17 cellular contexts compared by ENCODE assay signal in the genomic region with DNA sequence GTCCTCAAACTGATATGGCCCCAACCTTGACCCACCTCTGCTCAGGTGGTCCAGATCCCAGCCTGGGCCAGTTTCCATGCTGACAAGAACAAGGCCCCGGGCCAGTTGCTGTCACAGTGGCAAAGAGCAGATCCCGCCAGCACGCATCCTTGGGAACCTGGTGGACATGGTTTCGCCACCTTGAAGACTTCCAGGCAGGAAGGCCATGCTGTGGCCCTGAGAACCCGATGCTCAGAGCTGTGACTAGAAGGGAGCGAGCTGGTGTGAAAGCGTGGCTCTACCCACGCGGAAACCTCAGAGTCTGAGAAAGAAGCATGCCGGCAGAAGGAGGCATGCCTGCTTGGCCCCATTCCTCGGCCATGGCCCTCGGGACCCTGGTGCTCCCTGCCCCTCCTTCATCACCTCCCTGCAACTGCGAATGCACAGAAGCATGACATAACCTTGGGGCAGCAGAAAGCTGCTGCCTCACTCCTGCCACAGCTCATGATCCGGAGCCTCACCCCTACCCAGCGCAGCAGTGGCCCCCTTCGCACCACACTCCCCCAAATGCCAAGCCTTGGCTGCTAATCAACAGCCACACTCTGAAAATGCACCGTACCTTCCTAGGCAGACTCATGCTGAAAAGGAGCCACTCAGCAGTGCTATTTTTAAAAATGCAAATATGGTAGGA. TPM values are rescaled to one million over a fixed set of nuclear protein-coding genes. Genes with fewer than 3 reads are reported as not detected.
DNase-seq lines count a peak whose midpoint lies in the region; ATAC-seq and TF ChIP-seq lines count a peak whose summit lies in the region.
"Had no signal": no experiment of that assay in that cellular context is flagged by ENCODE, and none has a peak within 500 bp of the region (broad histone marks: within the 10 kb centered on the region; RNA-seq: fewer than 3 reads in every experiment).

No MANE protein-coding gene starts in this region.

- ATAC-seq in SK-N-SH treated with all-trans-retinoic acid at 6 μM for 48 hours (no peak), HG03439 (IDR thresholded peaks at IDR 0.05; ENCODE audit: unreplicated experiment) (no peak), GM18870 (IDR thresholded peaks at IDR 0.05; ENCODE audit: unreplicated experiment) (no peak)
- ATAC-seq: activated CD4-positive, alpha-beta T cell treated with anti-CD3 and anti-CD28 coated beads for 36 hours; activated T-cell treated with anti-CD3 and anti-CD28 coated beads, Interleukin-2, amount 50 U/mL, for 72 hours had no signal

- CTCF ChIA-PET in activated naive CD4-positive, alpha-beta T cell treated with anti-CD3 and anti-CD28 coated beads, Interleukin-2, amount 10 ng/mL, durations not matched to agents 7 days and 5 days (lab: Charles Lee) = interaction anchor here (1.6 kb wide), 1 partner anchor 34 kb away, joined by 3 read pairs; no protein-coding TSS in a partner anchor

- H3K9me3 Mint-ChIP-seq in activated naive CD4-positive, alpha-beta T cell treated with anti-CD3 and anti-CD28 coated beads, Interleukin-2, amount 10 ng/mL, durations not matched to agents 7 days and 5 days = no peaks in the 10 kb centered on the region
- H3K9me3 Mint-ChIP-seq: activated T-cell treated with anti-CD3 and anti-CD28 coated beads, Interleukin-2, amount 50 U/mL, for 72 hours; T-helper 1 cell treated with Interleukin-12 subunit alpha and Interleukin-12 subunit beta and Interleukin-4 antibody, amounts not matched to agents 30 μg/mL and 1 μg/mL, for 36 hours had no signal

- H3K36me3 Mint-ChIP-seq in activated naive CD4-positive, alpha-beta T cell treated with anti-CD3 and anti-CD28 coated beads, Interleukin-2, amount 10 ng/mL, durations not matched to agents 7 days and 5 days = peaks cover 9% of the 10 kb centered on the region

- H3K27me3 ChIP-seq in layer of hippocampus (ENCODE audit: control insufficient read depth, insufficient read depth, low read length) = no peaks in the 10 kb centered on the region
- H3K27me3 ChIP-seq: MG63, pancreas had no signal

- H3K27ac ChIP-seq in layer of hippocampus (ENCODE audit: low read depth, low read length) = peak overlapping the region; percentile 6
- peak overlapping the region; percentile 66 for H3K27ac ChIP-seq in temporal lobe (ENCODE audit: low read depth, low read length)
- H3K27ac ChIP-seq: pancreas had no signal

- no peak overlapping the region for H3K4me3 Mint-ChIP-seq in activated naive CD4-positive, alpha-beta T cell treated with anti-CD3 and anti-CD28 coated beads, Interleukin-2, amount 10 ng/mL, durations not matched to agents 7 days and 5 days
- H3K4me3 Mint-ChIP-seq: activated CD4-positive, alpha-beta T cell treated with anti-CD3 and anti-CD28 coated beads for 36 hours; activated T-cell treated with anti-CD3 and anti-CD28 coated beads, Interleukin-2, amount 50 U/mL, for 72 hours; T-helper 1 cell treated with Interleukin-12 subunit alpha and Interleukin-12 subunit beta and Interleukin-4 antibody, amounts not matched to agents 30 μg/mL and 1 μg/mL, for 36 hours had no signal

- H3K27me3 Mint-ChIP-seq in activated naive CD4-positive, alpha-beta T cell treated with anti-CD3 and anti-CD28 coated beads, Interleukin-2, amount 10 ng/mL, durations not matched to agents 7 days and 5 days = no peaks in the 10 kb centered on the region
- H3K27me3 Mint-ChIP-seq: activated CD4-positive, alpha-beta T cell treated with anti-CD3 and anti-CD28 coated beads for 36 hours had no signal

- no peak for DNase-seq in activated naive CD4-positive, alpha-beta T cell treated with anti-CD3 and anti-CD28 coated beads, Interleukin-2, amount 10 ng/mL, durations not matched to agents 7 days and 5 days
- DNase-seq in activated naive CD4-positive, alpha-beta T cell (lab: John Stamatoyannopoulos, UW) = no peak
- peak; percentile 25 for DNase-seq in astrocyte of the hippocampus (ENCODE audit: low read depth, low spot score)
- DNase-seq: activated CD4-positive, alpha-beta T cell treated with anti-CD3 and anti-CD28 coated beads for 36 hours; activated T-cell treated with anti-CD3 and anti-CD28 coated beads, Interleukin-2, amount 50 U/mL, for 72 hours; amniotic stem cell; MG63; NCI-H2171 treated with DMSO at 0.1 percent for 48 hours; pancreas; stimulated activated CD8-positive, alpha-beta memory T cell treated with anti-CD3 and anti-CD28 coated beads, Interleukin-4, amount 100 ng/mL, for 48 hours; trophoblast cell had no signal

- peak overlapping the region; percentile 33 for H3K27ac Mint-ChIP-seq in activated naive CD4-positive, alpha-beta T cell treated with anti-CD3 and anti-CD28 coated beads, Interleukin-2, amount 10 ng/mL, durations not matched to agents 7 days and 5 days
- H3K27ac Mint-ChIP-seq: activated CD4-positive, alpha-beta T cell treated with anti-CD3 and anti-CD28 coated beads for 36 hours; activated T-cell treated with anti-CD3 and anti-CD28 coated beads, Interleukin-2, amount 50 U/mL, for 72 hours; T-helper 1 cell treated with Interleukin-12 subunit alpha and Interleukin-12 subunit beta and Interleukin-4 antibody, amounts not matched to agents 30 μg/mL and 1 μg/mL, for 36 hours had no signal

- H3K4me1 Mint-ChIP-seq in activated naive CD4-positive, alpha-beta T cell treated with anti-CD3 and anti-CD28 coated beads, Interleukin-2, amount 10 ng/mL, durations not matched to agents 7 days and 5 days = peaks cover 9% of the 10 kb centered on the region

TF ChIP-seq in SK-N-SH treated with all-trans-retinoic acid at 6 μM for 48 hours, 23 proteins besides CTCF, POLR2A, EP300 and RAD21 (continues in another document):
- TF ChIP-seq, protein P1, sequence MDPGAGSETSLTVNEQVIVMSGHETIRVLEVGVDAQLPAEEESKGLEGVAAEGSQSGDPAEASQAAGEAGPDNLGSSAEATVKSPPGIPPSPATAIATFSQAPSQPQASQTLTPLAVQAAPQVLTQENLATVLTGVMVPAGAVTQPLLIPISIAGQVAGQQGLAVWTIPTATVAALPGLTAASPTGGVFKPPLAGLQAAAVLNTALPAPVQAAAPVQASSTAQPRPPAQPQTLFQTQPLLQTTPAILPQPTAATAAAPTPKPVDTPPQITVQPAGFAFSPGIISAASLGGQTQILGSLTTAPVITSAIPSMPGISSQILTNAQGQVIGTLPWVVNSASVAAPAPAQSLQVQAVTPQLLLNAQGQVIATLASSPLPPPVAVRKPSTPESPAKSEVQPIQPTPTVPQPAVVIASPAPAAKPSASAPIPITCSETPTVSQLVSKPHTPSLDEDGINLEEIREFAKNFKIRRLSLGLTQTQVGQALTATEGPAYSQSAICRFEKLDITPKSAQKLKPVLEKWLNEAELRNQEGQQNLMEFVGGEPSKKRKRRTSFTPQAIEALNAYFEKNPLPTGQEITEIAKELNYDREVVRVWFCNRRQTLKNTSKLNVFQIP (CRISPR knock-in tag; IDR thresholded peaks at IDR 0.05; ENCODE audit: borderline replicate concordance, low read depth) = no peak
- TF ChIP-seq, protein P2, sequence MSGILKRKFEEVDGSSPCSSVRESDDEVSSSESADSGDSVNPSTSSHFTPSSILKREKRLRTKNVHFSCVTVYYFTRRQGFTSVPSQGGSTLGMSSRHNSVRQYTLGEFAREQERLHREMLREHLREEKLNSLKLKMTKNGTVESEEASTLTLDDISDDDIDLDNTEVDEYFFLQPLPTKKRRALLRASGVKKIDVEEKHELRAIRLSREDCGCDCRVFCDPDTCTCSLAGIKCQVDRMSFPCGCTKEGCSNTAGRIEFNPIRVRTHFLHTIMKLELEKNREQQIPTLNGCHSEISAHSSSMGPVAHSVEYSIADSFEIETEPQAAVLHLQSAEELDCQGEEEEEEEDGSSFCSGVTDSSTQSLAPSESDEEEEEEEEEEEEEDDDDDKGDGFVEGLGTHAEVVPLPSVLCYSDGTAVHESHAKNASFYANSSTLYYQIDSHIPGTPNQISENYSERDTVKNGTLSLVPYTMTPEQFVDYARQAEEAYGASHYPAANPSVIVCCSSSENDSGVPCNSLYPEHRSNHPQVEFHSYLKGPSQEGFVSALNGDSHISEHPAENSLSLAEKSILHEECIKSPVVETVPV (CRISPR knock-in tag; IDR thresholded peaks at IDR 0.05) = no peak
- TF ChIP-seq SNAI2 (CRISPR knock-in tag; IDR thresholded peaks at IDR 0.05) = no peak
- no peak for TF ChIP-seq ZFP3 (CRISPR knock-in tag; IDR thresholded peaks at IDR 0.05)
- TF ChIP-seq PPARA (CRISPR knock-in tag; IDR thresholded peaks at IDR 0.05; ENCODE audit: borderline replicate concordance) = no peak
- TF ChIP-seq, protein P3, sequence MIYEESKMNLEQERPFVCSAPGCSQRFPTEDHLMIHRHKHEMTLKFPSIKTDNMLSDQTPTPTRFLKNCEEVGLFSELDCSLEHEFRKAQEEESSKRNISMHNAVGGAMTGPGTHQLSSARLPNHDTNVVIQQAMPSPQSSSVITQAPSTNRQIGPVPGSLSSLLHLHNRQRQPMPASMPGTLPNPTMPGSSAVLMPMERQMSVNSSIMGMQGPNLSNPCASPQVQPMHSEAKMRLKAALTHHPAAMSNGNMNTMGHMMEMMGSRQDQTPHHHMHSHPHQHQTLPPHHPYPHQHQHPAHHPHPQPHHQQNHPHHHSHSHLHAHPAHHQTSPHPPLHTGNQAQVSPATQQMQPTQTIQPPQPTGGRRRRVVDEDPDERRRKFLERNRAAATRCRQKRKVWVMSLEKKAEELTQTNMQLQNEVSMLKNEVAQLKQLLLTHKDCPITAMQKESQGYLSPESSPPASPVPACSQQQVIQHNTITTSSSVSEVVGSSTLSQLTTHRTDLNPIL (CRISPR knock-in tag; IDR thresholded peaks at IDR 0.05; ENCODE audit: low read depth) = no peak
- no peak for TF ChIP-seq ZNF565 (CRISPR knock-in tag; conservative IDR thresholded peaks at IDR 0.05; ENCODE audit: low read depth)
- no peak for TF ChIP-seq ISL1 (CRISPR knock-in tag; IDR thresholded peaks at IDR 0.05)

RNA-seq across cellular contexts. Expression of a gene that starts 33.2 kb away (rescaled TPM):
- 30.7 TPM for total RNA-seq in temporal lobe

RNA-seq across cellular contexts. Expression of a gene that starts 35.3 kb away (rescaled TPM):
- 2.5 TPM for total RNA-seq in temporal lobe

RNA-seq across cellular contexts. Expression of a gene that starts 47.7 kb away (rescaled TPM):
- total RNA-seq in temporal lobe = not detected
- total RNA-seq: activated T-cell treated with anti-CD3 and anti-CD28 coated beads, Interleukin-2, amount 50 U/mL, for 72 hours had no signal
